Comparison of ENCODE assay signal across 8 cellular contexts in the genomic region with DNA sequence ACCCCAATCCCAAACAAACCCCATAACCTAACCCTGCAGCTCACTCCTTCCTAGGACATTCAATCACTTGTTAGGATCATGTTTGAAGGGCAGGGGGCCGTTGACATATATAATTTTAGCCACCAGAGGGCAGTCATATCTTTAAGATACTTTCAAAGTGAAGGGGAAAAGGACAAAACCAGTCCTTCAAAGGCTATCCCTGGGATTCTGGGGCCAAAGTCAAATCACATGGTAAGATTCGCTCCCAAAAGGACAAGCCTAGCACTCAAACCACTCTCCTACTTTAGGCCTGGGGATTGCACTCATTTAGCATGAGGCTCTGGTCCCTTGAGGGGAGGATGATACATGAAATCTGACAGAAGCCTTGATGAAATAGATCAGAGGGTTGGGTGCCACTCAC. TPM values are rescaled to one million over a fixed set of nuclear protein-coding genes. Genes with fewer than 3 reads are reported as not detected.
A peak's percentile ranks its signal among the peaks of the same experiment; 100 is the strongest.
DNase-seq lines count a peak whose midpoint lies in the region; ATAC-seq and TF ChIP-seq lines count a peak whose summit lies in the region.

No MANE protein-coding gene starts in this region.

- no peak overlapping the region for H3K4me3 ChIP-seq in OCI-LY3 (ENCODE audit: low read length)

- peak; percentile 99 for TF ChIP-seq CTCF in OCI-LY3 (IDR thresholded peaks at IDR 0.05; ENCODE audit: low read depth, low read length)
- peak; percentile 78 for TF ChIP-seq CTCF in progenitor cell of endocrine pancreas (IDR thresholded peaks at IDR 0.05; ENCODE audit: unreplicated experiment)

- peak overlapping the region; percentile 39 for H3K27ac Mint-ChIP-seq in activated naive CD4-positive, alpha-beta T cell treated with anti-CD3 and anti-CD28 coated beads for 36 hours
- no peak overlapping the region for H3K27ac Mint-ChIP-seq in progenitor cell of endocrine pancreas

- H3K9me3 ChIP-seq in OCI-LY3 (ENCODE audit: insufficient read depth, low read length): no peaks in the 10 kb centered on the region

- H3K36me3 ChIP-seq in OCI-LY3 (replicated peaks; ENCODE audit: low read depth, low read length): peaks cover 2% of the 10 kb centered on the region

- peaks cover 31% of the 10 kb centered on the region for H3K4me1 Mint-ChIP-seq in activated naive CD4-positive, alpha-beta T cell treated with anti-CD3 and anti-CD28 coated beads for 36 hours (ENCODE audit: low read depth)
- peaks cover 13% of the 10 kb centered on the region for H3K4me1 Mint-ChIP-seq in progenitor cell of endocrine pancreas (ENCODE audit: low read depth)

- no peaks in the 10 kb centered on the region for H4K20me1 ChIP-seq in OCI-LY3 (ENCODE audit: insufficient read depth, low read length)

- intact Hi-C loops in activated naive CD4-positive, alpha-beta T cell treated with anti-CD3 and anti-CD28 coated beads for 36 hours (cut with micrococcal nuclease): loop anchor here (1.0 to 2.0 kb wide), 6 partner anchors 24 to 509 kb away; no protein-coding TSS in a partner anchor
- intact Hi-C loops in posterior vena cava (cut with DNase I): loop anchor here (1.0 to 5.0 kb wide), 2 partner anchors 508 kb away; a partner anchor contains a TSS

- peaks cover 48% of the 10 kb centered on the region for H3K4me1 ChIP-seq in OCI-LY3 (ENCODE audit: low read length)

- H3K27me3 Mint-ChIP-seq in activated naive CD4-positive, alpha-beta T cell treated with anti-CD3 and anti-CD28 coated beads for 36 hours (ENCODE audit: low read depth): no peaks in the 10 kb centered on the region
- no peaks in the 10 kb centered on the region for H3K27me3 Mint-ChIP-seq in progenitor cell of endocrine pancreas

- no peak for ATAC-seq in GM18909 (IDR thresholded peaks at IDR 0.05; ENCODE audit: poor library complexity, unreplicated experiment)

- H3K27me3 ChIP-seq in OCI-LY3 (ENCODE audit: low read depth, low read length): no peaks in the 10 kb centered on the region

- H2AFZ ChIP-seq in OCI-LY3 (ENCODE audit: low read depth, low read length): peak overlapping the region; percentile 88

- peak overlapping the region; percentile 31; the same call in 1 of the 2 replicates for H3K4me2 ChIP-seq in OCI-LY3 (ENCODE audit: low read length)

- H3K9ac ChIP-seq in OCI-LY3 (ENCODE audit: low read length): peak overlapping the region; percentile 17; the same call in 1 of the 2 replicates

- peak overlapping the region; percentile 5; the same call in 1 of the 2 replicates for H3K27ac ChIP-seq in OCI-LY3 (ENCODE audit: low read length)

- no peaks in the 10 kb centered on the region for H3K79me2 ChIP-seq in OCI-LY3 (ENCODE audit: low read length)

- no peak overlapping the region for H3K4me3 Mint-ChIP-seq in activated naive CD4-positive, alpha-beta T cell treated with anti-CD3 and anti-CD28 coated beads for 36 hours
- H3K4me3 Mint-ChIP-seq in progenitor cell of endocrine pancreas (ENCODE audit: low read depth): no peak overlapping the region

- H3K9me3 Mint-ChIP-seq in activated naive CD4-positive, alpha-beta T cell treated with anti-CD3 and anti-CD28 coated beads for 36 hours: no peaks in the 10 kb centered on the region
- H3K9me3 Mint-ChIP-seq in progenitor cell of endocrine pancreas (ENCODE audit: low read depth): no peaks in the 10 kb centered on the region

- no peaks in the 10 kb centered on the region for H3K36me3 Mint-ChIP-seq in activated naive CD4-positive, alpha-beta T cell treated with anti-CD3 and anti-CD28 coated beads for 36 hours (ENCODE audit: low read depth)
- H3K36me3 Mint-ChIP-seq in progenitor cell of endocrine pancreas (ENCODE audit: insufficient read depth): no peaks in the 10 kb centered on the region

- CTCF ChIA-PET in activated naive CD4-positive, alpha-beta T cell treated with anti-CD3 and anti-CD28 coated beads for 36 hours (lab: Charles Lee): interaction anchor here (0.7 to 3.8 kb wide), 19 partner anchors 8 to 513 kb away, joined by 3 to 42 read pairs (median 6); a partner anchor contains a TSS

- peak; percentile 39 for DNase-seq in DMS79 (lab: John Stamatoyannopoulos, UW)
- DNase-seq in HuH-7 (ENCODE audit: low spot score): peak; percentile 45
- peak; percentile 70 for DNase-seq in activated naive CD4-positive, alpha-beta T cell treated with anti-CD3 and anti-CD28 coated beads for 36 hours
- peak; percentile 72 for DNase-seq in glomerular visceral epithelial cell (ENCODE audit: extremely low spot score)
- DNase-seq in progenitor cell of endocrine pancreas (ENCODE audit: low spot score, unreplicated experiment): peak; percentile 23
- DNase-seq in posterior vena cava (ENCODE audit: low spot score): no peak

RNA-seq across cellular contexts. Expression of a gene that starts 44.6 kb away (rescaled TPM):
- total RNA-seq in activated naive CD4-positive, alpha-beta T cell treated with anti-CD3 and anti-CD28 coated beads for 36 hours: 10 to 100 TPM; 59.4 to 60.9 TPM
- total RNA-seq in progenitor cell of endocrine pancreas (57.0 and 58.3 TPM in 2 replicates), posterior vena cava (10 to 100 TPM; 19.7 to 23.6 TPM)

RNA-seq across cellular contexts. Expression of a gene that starts 50.7 kb away (rescaled TPM):
- 100 to 1,000 TPM; 467 TPM for total RNA-seq in activated naive CD4-positive, alpha-beta T cell treated with anti-CD3 and anti-CD28 coated beads for 36 hours
- total RNA-seq in progenitor cell of endocrine pancreas: 375 and 390 TPM in 2 replicates
- 100 to 1,000 TPM; 236 to 263 TPM for total RNA-seq in posterior vena cava
